19 cellular contexts compared by ENCODE assay signal in genomic region chr13:99278199-99278598, GRCh38. TPM values are rescaled to one million over a fixed set of nuclear protein-coding genes. Genes with fewer than 3 reads are reported as not detected.
DNase-seq lines count a peak whose midpoint lies in the region; ATAC-seq and TF ChIP-seq lines count a peak whose summit lies in the region.
"Had no signal": no experiment of that assay in that cellular context is flagged by ENCODE, and none has a peak within 500 bp of the region (broad histone marks: within the 10 kb centered on the region; RNA-seq: fewer than 3 reads in every experiment).

No MANE protein-coding gene starts in this region.

- H3K9ac ChIP-seq in mammary epithelial cell (ENCODE audit: insufficient read depth, low read length) = no peak overlapping the region
- H3K9ac ChIP-seq in GM23248 = no peak overlapping the region
- H3K9ac ChIP-seq: SK-N-SH had no signal

- H3K4me1 ChIP-seq in mammary epithelial cell (ENCODE audit: insufficient read depth, low read length) = peaks cover 8% of the 10 kb centered on the region
- H3K4me1 ChIP-seq in GM23248 (ENCODE audit: insufficient read depth) = peaks cover 41% of the 10 kb centered on the region

- H3K4me3 ChIP-seq in mammary epithelial cell (replicated peaks in 1 of 3; ENCODE audit: insufficient read depth in 1 of 3, low read depth in 2 of 3, low read length in 3 of 3) (no peak overlapping the region), GM23248 (no peak overlapping the region)

- WGBS in mammary epithelial cell (ENCODE audit: low coverage, missing lambda C conversion rate) = 97% methylated on average over 5 of the region's 5 CpGs
- WGBS in GM23248 (ENCODE audit: low coverage in 1 of 2, low lambda C conversion rate in 2 of 2, missing lambda C conversion rate in 2 of 2), 2 experiments = 89 to 92% methylated on average over 5 of the region's 5 CpGs

- H3K9me3 ChIP-seq in mammary epithelial cell (replicated peaks; ENCODE audit: insufficient read depth, low read length) = no peaks in the 10 kb centered on the region
- H3K9me3 ChIP-seq in KOPT-K1 (ENCODE audit: insufficient read depth, low read length, poor library complexity, severe bottlenecking) = no peaks in the 10 kb centered on the region
- no peaks in the 10 kb centered on the region for H3K9me3 ChIP-seq in GM23248 (ENCODE audit: low read depth)
- H3K9me3 ChIP-seq: SK-N-SH had no signal

- H3K27me3 Mint-ChIP-seq in MCF 10A (ENCODE audit: insufficient read depth, unreplicated experiment) = no peaks in the 10 kb centered on the region
- H3K27me3 Mint-ChIP-seq in T-cell = no peaks in the 10 kb centered on the region

- H3K79me2 ChIP-seq in mammary epithelial cell (ENCODE audit: insufficient read depth, low read length) (peaks cover 9% of the 10 kb centered on the region), GM23248 (ENCODE audit: insufficient read depth) (peaks cover 6% of the 10 kb centered on the region; the same call in 1 of the 2 replicates)

- H3K4me3 Mint-ChIP-seq in MCF 10A (ENCODE audit: unreplicated experiment) (no peak overlapping the region), T-cell (no peak overlapping the region)
- no peak overlapping the region for H3K4me3 Mint-ChIP-seq in stimulated activated effector memory CD8-positive, alpha-beta T cell treated with anti-CD3 and anti-CD28 coated beads, Interleukin-12 subunit alpha, Interleukin-12 subunit beta, amount 100 ng/mL, for 72 hours
- H3K4me3 Mint-ChIP-seq: endodermal cell had no signal

- H3K4me1 Mint-ChIP-seq in MCF 10A (ENCODE audit: insufficient read depth, unreplicated experiment) (peaks cover 20% of the 10 kb centered on the region), T-cell (peaks cover 97 to 100% (median 98%) of the 10 kb centered on the region in 3 donors)
- peaks cover 99% of the 10 kb centered on the region for H3K4me1 Mint-ChIP-seq in stimulated activated effector memory CD8-positive, alpha-beta T cell treated with anti-CD3 and anti-CD28 coated beads, Interleukin-12 subunit alpha, Interleukin-12 subunit beta, amount 100 ng/mL, for 72 hours

- POLR2A ChIA-PET in MCF 10A (lab: Yijun Ruan, JAX) (interaction anchor here (0.7 to 1.8 kb wide), 2 partner anchors 9 to 54 kb away, joined by 3 to 6 read pairs; no protein-coding TSS in a partner anchor), T-cell (lab: Charles Lee) (interaction anchor here (0.5 to 0.7 kb wide), 3 partner anchors 21 to 108 kb away, joined by 3 read pairs; no protein-coding TSS in a partner anchor)

- H3F3A ChIP-seq in GM23248 (ENCODE audit: insufficient read depth) = peaks cover 45% of the 10 kb centered on the region

- H3K36me3 ChIP-seq in mammary epithelial cell (ENCODE audit: insufficient read depth, low read length) (no peaks in the 10 kb centered on the region), KOPT-K1 (ENCODE audit: insufficient read depth, low read length) (peaks cover 43% of the 10 kb centered on the region), GM23248 (ENCODE audit: low read depth) (no peaks in the 10 kb centered on the region)

- H3K27ac Mint-ChIP-seq in MCF 10A (ENCODE audit: low read depth, unreplicated experiment) (no peak overlapping the region), T-cell (peak overlapping the region; percentile 71 to 99)
- H3K27ac Mint-ChIP-seq in stimulated activated effector memory CD8-positive, alpha-beta T cell treated with anti-CD3 and anti-CD28 coated beads, Interleukin-12 subunit alpha, Interleukin-12 subunit beta, amount 100 ng/mL, for 72 hours = peak overlapping the region; percentile 15
- H3K27ac Mint-ChIP-seq: endodermal cell had no signal

- in situ Hi-C loops in mammary epithelial cell (cut with MboI; ENCODE audit: low sequenced_read_pairs in 2 of 2) = loop anchor here in 1 of 2 donors (10.0 kb wide), 1 partner anchor 157 kb away; no protein-coding TSS in a partner anchor
- in situ Hi-C loops in GM23248 (cut with MboI) = no loop called here

- intact Hi-C loops in mammary epithelial cell (cut with micrococcal nuclease) = no loop called here
- intact Hi-C loops in MCF 10A (cut with micrococcal nuclease) = no loop called here

- H3K9me2 ChIP-seq in GM23248 (ENCODE audit: insufficient read depth) = no peaks in the 10 kb centered on the region
- H3K9me2 ChIP-seq: SK-N-SH had no signal

- H3K4me2 ChIP-seq in mammary epithelial cell (ENCODE audit: insufficient read depth, low read depth, low read length) (peak overlapping the region; percentile 46), GM23248 (ENCODE audit: unreplicated experiment) (no peak overlapping the region)
- H3K4me2 ChIP-seq: SK-N-SH had no signal

- H3K9me3 Mint-ChIP-seq in MCF 10A (ENCODE audit: unreplicated experiment) (no peaks in the 10 kb centered on the region), T-cell (no peaks in the 10 kb centered on the region)
- no peaks in the 10 kb centered on the region for H3K9me3 Mint-ChIP-seq in stimulated activated effector memory CD8-positive, alpha-beta T cell treated with anti-CD3 and anti-CD28 coated beads, Interleukin-12 subunit alpha, Interleukin-12 subunit beta, amount 100 ng/mL, for 72 hours
- H3K9me3 Mint-ChIP-seq: endodermal cell had no signal

- CTCF ChIA-PET in mammary epithelial cell (lab: Charles Lee; ENCODE audit: low non-redundant PET) = no interaction called here
- CTCF ChIA-PET in MCF 10A (lab: Yijun Ruan, JAX) = interaction anchor here (0.7 to 3.7 kb wide), 4 partner anchors 8 to 158 kb away, joined by 3 to 28 read pairs (median 5); no protein-coding TSS in a partner anchor
- CTCF ChIA-PET in T-cell (lab: Charles Lee) = interaction anchor here (0.7 to 1.9 kb wide), 3 partner anchors 9 to 190 kb away, joined by 4 to 7 read pairs (median 4); no protein-coding TSS in a partner anchor

- H4K20me1 ChIP-seq in mammary epithelial cell (ENCODE audit: insufficient read depth, low read length) = no peaks in the 10 kb centered on the region
- peaks cover 6% of the 10 kb centered on the region; the same call in 1 of the 2 replicates for H4K20me1 ChIP-seq in GM23248 (ENCODE audit: insufficient read depth)

- H3K36me3 Mint-ChIP-seq in MCF 10A (ENCODE audit: insufficient read depth, unreplicated experiment) = peaks cover 29% of the 10 kb centered on the region
- H3K36me3 Mint-ChIP-seq in T-cell = peaks cover 43% of the 10 kb centered on the region
- peaks cover 57% of the 10 kb centered on the region for H3K36me3 Mint-ChIP-seq in stimulated activated effector memory CD8-positive, alpha-beta T cell treated with anti-CD3 and anti-CD28 coated beads, Interleukin-12 subunit alpha, Interleukin-12 subunit beta, amount 100 ng/mL, for 72 hours

- H3K27ac ChIP-seq in mammary epithelial cell (ENCODE audit: insufficient read depth, low read depth, low read length) = no peak overlapping the region
- H3K27ac ChIP-seq in KOPT-K1 (ENCODE audit: low read depth, low read length, poor library complexity, severe bottlenecking) = peak overlapping the region; percentile 26
- no peak overlapping the region for H3K27ac ChIP-seq in GM23248

- no peak for ATAC-seq in T-cell (replicated peaks in 1 of 4)
- ATAC-seq in stimulated activated effector memory CD8-positive, alpha-beta T cell treated with anti-CD3 and anti-CD28 coated beads, Interleukin-12 subunit alpha, Interleukin-12 subunit beta, amount 100 ng/mL, for 72 hours = peak; percentile 58
- no peak for ATAC-seq in GM18870 (IDR thresholded peaks at IDR 0.05; ENCODE audit: unreplicated experiment)

- H3K27me3 ChIP-seq in mammary epithelial cell (ENCODE audit: insufficient read depth, low read length) (no peaks in the 10 kb centered on the region), GM23248 (replicated peaks; ENCODE audit: insufficient read depth) (no peaks in the 10 kb centered on the region)

- DNase-seq in mammary epithelial cell = no peak
- no peak for DNase-seq in MCF 10A (ENCODE audit: unreplicated experiment)
- DNase-seq in T-cell = no peak
- DNase-seq in stimulated activated effector memory CD8-positive, alpha-beta T cell treated with anti-CD3 and anti-CD28 coated beads, Interleukin-12 subunit alpha, Interleukin-12 subunit beta, amount 100 ng/mL, for 72 hours (ENCODE audit: low spot score in 2 of 2) = no peak
- DNase-seq in GM23248 = no peak
- no peak for DNase-seq in cortex of kidney (lab: John Stamatoyannopoulos, UW)
- DNase-seq: activated CD4-positive, alpha-beta T cell treated with anti-CD3 and anti-CD28 coated beads for 4 hours; activated naive CD4-positive, alpha-beta T cell treated with Interleukin-2 at 50 U/mL for 16 hours; activated T-cell treated with anti-CD3 and anti-CD28 coated beads for 4 hours; endodermal cell; H7; Kasumi-1; NCI-H146; retina; SK-N-SH had no signal

- dilution Hi-C loops in mammary epithelial cell (cut with HindIII; ENCODE audit: low sequenced_read_pairs) = no loop called here

- H2AFZ ChIP-seq in mammary epithelial cell (ENCODE audit: low read depth, low read length) (no peak overlapping the region), GM23248 (no peak overlapping the region)

- BruUV-seq in mammary epithelial cell (replicated peaks; lab: Mats Ljungman, UMichigan) (no TSS peak), MCF 10A (replicated peaks; lab: Mats Ljungman, UMichigan) (no TSS peak)

- TF ChIP-seq CTCF in mammary epithelial cell (conservative IDR thresholded peaks at IDR 0.05 in 1 of 2, IDR thresholded peaks at IDR 0.05 in 1 of 2; ENCODE audit: extremely low read depth in 1 of 2, insufficient read depth in 1 of 2, low read depth in 1 of 2, low read length in 2 of 2) (no peak), MCF 10A (IDR thresholded peaks at IDR 0.05; ENCODE audit: unreplicated experiment) (no peak)

RNA-seq across cellular contexts. Expression of gene GPR18, which starts 20.0 kb away (rescaled TPM):
- total RNA-seq in mammary epithelial cell (not detected), MCF 10A (2022) (not detected in 2 replicates), T-cell (10 to 100 TPM; 15.2 to 26.7 (median 16.7) TPM)
- polyA plus RNA-seq in mammary epithelial cell (not detected), GM23248 (2016; fragmentation: Nextera tagmentation; extraction: Ambion mirVana) (0.22 and 0.46 TPM in 2 replicates)
- not detected for polyA minus RNA-seq in mammary epithelial cell
- total RNA-seq in GM23248 (2014; rRNA removed; shearing (Covaris generic)) = not detected in 2 replicates
- total RNA-seq: endodermal cell, lower leg skin had no signal
- polyA plus RNA-seq: AG04450, SK-N-SH had no signal

RNA-seq across cellular contexts. Expression of gene GPR183, which starts 29.0 kb away (rescaled TPM):
- total RNA-seq in mammary epithelial cell (not detected), MCF 10A (2022) (not detected in 2 replicates), T-cell (100 to 1,000 TPM in 3 of 5 donors, 10 to 100 TPM in 2; 69.9 to 152 (median 100) TPM)
- polyA plus RNA-seq in mammary epithelial cell (not detected), GM23248 (2016; fragmentation: Nextera tagmentation; extraction: Ambion mirVana) (0.25 and 0.33 TPM in 2 replicates)
- not detected for polyA minus RNA-seq in mammary epithelial cell
- not detected in 2 replicates for total RNA-seq in GM23248 (2014; rRNA removed; shearing (Covaris generic))
- total RNA-seq: H7 had no signal

Comparison
In these comparisons a context has a peak if more than half of its experiments do, and no peak if none do; other contexts are left out.
1. RNA of gene GPR18, which starts 20.0 kb away (total RNA-seq): 15.2 to 26.7 TPM in T-cell; not detected in mammary epithelial cell, not detected in MCF 10A and not detected in GM23248; every median in the first group is over 10 times any median in the second.
2. RNA of gene GPR183, which starts 29.0 kb away (total RNA-seq): 69.9 to 152 TPM in T-cell; not detected in mammary epithelial cell, not detected in MCF 10A and not detected in GM23248; every median in the first group is over 10 times any median in the second.